Comparison of ENCODE assay signal across 7 cellular contexts in genomic region chr11:118530683-118531596, GRCh38. TPM values are rescaled to one million over a fixed set of nuclear protein-coding genes. Genes with fewer than 3 reads are reported as not detected.
A peak's percentile ranks its signal among the peaks of the same experiment; 100 is the strongest.
DNase-seq lines count a peak whose midpoint lies in the region; ATAC-seq and FAIRE-seq lines count a peak whose summit lies in the region.

Gene TMEM25 (plus strand): TSS chr11:118531192. CDS start chr11:118531802, 610 bp downstream.

- no peaks in the 10 kb centered on the region for H3K9me3 Mint-ChIP-seq in activated T-cell treated with anti-CD3 and anti-CD28 coated beads, Interleukin-2, amount 50 U/mL, for 4 hours
- H3K9me3 Mint-ChIP-seq in naive B cell: no peaks in the 10 kb centered on the region

- FAIRE-seq in GM18507 (lab: Jason Lieb, UNC): peak; percentile 47

- DNase-seq in GM18507 (ENCODE audit: extremely low spot score, insufficient read length, low read depth) (peak; percentile 77), NOMO-1 treated with DMSO at 0.1 percent for 48 hours (lab: John Stamatoyannopoulos, UW; ENCODE audit: unreplicated experiment) (peak; percentile 41), fibroblast of gingiva (ENCODE audit: low read depth) (peak; percentile 19), naive B cell (peak; percentile 63)
- peak; percentile 67 for DNase-seq in activated T-cell treated with anti-CD3 and anti-CD28 coated beads, Interleukin-2, amount 50 U/mL, for 4 hours
- peak; percentile 38 to 70 for DNase-seq in stimulated activated CD8-positive, alpha-beta memory T cell treated with anti-CD3 and anti-CD28 coated beads, Interleukin-7, amount 100 ng/mL, for 4 hours (ENCODE audit: low read depth in 2 of 2)

- H3K4me1 Mint-ChIP-seq in activated T-cell treated with anti-CD3 and anti-CD28 coated beads, Interleukin-2, amount 50 U/mL, for 4 hours (ENCODE audit: low read depth): peaks cover 26% of the 10 kb centered on the region
- peaks cover 23 to 28% (median 26%) of the 10 kb centered on the region in 3 donors for H3K4me1 Mint-ChIP-seq in naive B cell

- H3K27me3 Mint-ChIP-seq in activated T-cell treated with anti-CD3 and anti-CD28 coated beads, Interleukin-2, amount 50 U/mL, for 4 hours (ENCODE audit: low read depth): no peaks in the 10 kb centered on the region
- H3K27me3 Mint-ChIP-seq in naive B cell: no peaks in the 10 kb centered on the region

- ATAC-seq in HG02981 (IDR thresholded peaks at IDR 0.05; ENCODE audit: unreplicated experiment) (peak; percentile 59), naive B cell (ENCODE audit: low read depth in 2 of 2) (peak; percentile 84 to 88)
- peak; percentile 88 to 92 for ATAC-seq in activated T-cell treated with anti-CD3 and anti-CD28 coated beads, Interleukin-2, amount 50 U/mL, for 4 hours

- peak within 1 kb of the TSS; percentile 40 to 98 (median 54) for H3K27ac Mint-ChIP-seq in naive B cell

- H3K36me3 Mint-ChIP-seq in activated T-cell treated with anti-CD3 and anti-CD28 coated beads, Interleukin-2, amount 50 U/mL, for 4 hours (ENCODE audit: insufficient read depth): no peaks in the 10 kb centered on the region
- H3K36me3 Mint-ChIP-seq in naive B cell: no peaks in the 10 kb centered on the region

- H3K4me3 Mint-ChIP-seq in activated T-cell treated with anti-CD3 and anti-CD28 coated beads, Interleukin-2, amount 50 U/mL, for 4 hours: peak within 1 kb of the TSS; percentile 90
- peak within 1 kb of the TSS; percentile 85 to 96 (median 94) for H3K4me3 Mint-ChIP-seq in naive B cell

RNA-seq across cellular contexts. Expression of gene TMEM25, which starts in this region (rescaled TPM):
- total RNA-seq in activated T-cell treated with anti-CD3 and anti-CD28 coated beads, Interleukin-2, amount 50 U/mL, for 4 hours: 10 to 100 TPM; 10.1 to 13.8 (median 12.9) TPM
- 10 to 100 TPM in 1 of 6 donors, 1 to 10 TPM in 5; 5.1 to 10.1 (median 7.7) TPM for polyA plus RNA-seq in naive B cell (ENCODE audit: low read depth in 6 of 6)

Comparison
In these comparisons a context has a peak if more than half of its experiments do, and no peak if none do; other contexts are left out.
1. Peak in every context shown above with its lines: DNase-seq and ATAC-seq.
2. DNase-seq: peak in every context shown above with its lines; median percentile 77 in GM18507; 67 in activated T-cell treated with anti-CD3 and anti-CD28 coated beads, Interleukin-2, amount 50 U/mL, for 4 hours; 63 in naive B cell; 54 in stimulated activated CD8-positive, alpha-beta memory T cell treated with anti-CD3 and anti-CD28 coated beads, Interleukin-7, amount 100 ng/mL, for 4 hours; 41 in NOMO-1 treated with DMSO at 0.1 percent for 48 hours; 19 in fibroblast of gingiva.